Comparison of ENCODE assay signal across 8 cellular contexts in genomic region chr16:27315333-27316037, GRCh38. TPM values are rescaled to one million over a fixed set of nuclear protein-coding genes. Genes with fewer than 3 reads are reported as not detected.
DNase-seq lines count a peak whose midpoint lies in the region; ATAC-seq, FAIRE-seq and TF ChIP-seq lines count a peak whose summit lies in the region.

No MANE protein-coding gene starts in this region.

- DNase-seq in GM12864 (ENCODE audit: low read depth): no peak
- peak; percentile 45 for DNase-seq in SKM-1 treated with dmso at 0.1 percent for 144 hours (lab: John Stamatoyannopoulos, UW; ENCODE audit: unreplicated experiment)
- DNase-seq in K562 (ENCODE audit: extremely low read depth in 1 of 4, low spot score in 3 of 4): peak in 1 of 4 experiments; percentile 13
- peak; percentile 50 for DNase-seq in kidney tubule cell (ENCODE audit: low spot score)
- peak in 2 of 3 experiments; percentile 17 to 65 for DNase-seq in stimulated activated CD4-positive, alpha-beta T cell treated with anti-CD3 and anti-CD28 coated beads, TNF-alpha, amount 100 ng/mL, for 24 hours (ENCODE audit: low read depth in 3 of 3)

- BruUV-seq in K562 (replicated peaks; lab: Mats Ljungman, UMichigan): TSS peak; percentile 30

- CTCF ChIA-PET in K562 (lab: Yijun Ruan, JAX; ENCODE audit: low intra/inter-chr PET ratio): no interaction called here

- FAIRE-seq in K562 (lab: Jason Lieb, UNC): no peak

- intact Hi-C loops in K562 (cut with micrococcal nuclease): no loop called here

- 12% methylated on average over 9 of the region's 9 CpGs for WGBS in K562 (ENCODE audit: insufficient coverage, low coverage, missing lambda C conversion rate)

- no peak overlapping the region for H3K27ac ChIP-seq in K562 (ENCODE audit: extremely low read depth, low read depth, low read length)

- no peak overlapping the region for H3K9ac ChIP-seq in K562 (ENCODE audit: insufficient read depth in 1 of 2, low read depth in 2 of 2, low read length in 2 of 2)

- TF ChIP-seq POLR2A in K562 (conservative IDR thresholded peaks at IDR 0.05): no peak

- H3K36me3 ChIP-seq in K562 (ENCODE audit: control insufficient read depth, insufficient read depth, low read length): no peaks in the 10 kb centered on the region

- H3K4me1 ChIP-seq in K562 (replicated peaks in 1 of 2; ENCODE audit: control insufficient read depth in 2 of 2, insufficient read depth in 2 of 2, low read length in 2 of 2): peaks cover 4 to 14% of the 10 kb centered on the region in 2 experiments; a peak in 4 of 5 replicates

- no peak overlapping the region for H2AFZ ChIP-seq in K562 (ENCODE audit: low read depth, low read length)

- POLR2A ChIA-PET in K562 (lab: Yijun Ruan, JAX): no interaction called here

- no peak for TF ChIP-seq EP300 in K562 (IDR thresholded peaks at IDR 0.05; ENCODE audit: low read length)

- H4K20me1 ChIP-seq in K562 (replicated peaks; ENCODE audit: control insufficient read depth, insufficient read depth, low read length): peaks cover 7% of the 10 kb centered on the region; the same call in 1 of the 2 replicates

- H3K4me3 ChIP-seq in GM12864 (ENCODE audit: low read depth, low read length) (peak overlapping the region; percentile 91), K562 (no peak overlapping the region)

- in situ Hi-C loops in K562 (cut with MboI): no loop called here

- no peak for ATAC-seq in K562
- ATAC-seq in GM18909 (IDR thresholded peaks at IDR 0.05; ENCODE audit: poor library complexity, unreplicated experiment): no peak
- ATAC-seq in HG02623 (IDR thresholded peaks at IDR 0.05; ENCODE audit: unreplicated experiment): no peak
- ATAC-seq in GM19452 (IDR thresholded peaks at IDR 0.05; ENCODE audit: unreplicated experiment): no peak

- no peaks in the 10 kb centered on the region for H3K9me1 ChIP-seq in K562 (ENCODE audit: control insufficient read depth, insufficient read depth, low read length)

- no peak overlapping the region for H3K4me2 ChIP-seq in K562 (ENCODE audit: insufficient read depth, low read length)

- TF ChIP-seq CTCF in GM12864 (IDR thresholded peaks at IDR 0.05; ENCODE audit: low read depth, low read length, missing control alignments) (peak; percentile 25), K562 (IDR thresholded peaks at IDR 0.05 in 2 of 3, conservative IDR thresholded peaks at IDR 0.05 in 1 of 3; ENCODE audit: insufficient read depth in 2 of 3, low read depth in 1 of 3, low read length in 3 of 3) (no peak)

- no peak for TF ChIP-seq RAD21 in K562 (CRISPR knock-in tag; conservative IDR thresholded peaks at IDR 0.05 in 1 of 2, IDR thresholded peaks at IDR 0.05 in 1 of 2)

- peaks cover 17 to 54% of the 10 kb centered on the region in 2 experiments; a peak in 4 of 5 replicates for H3K27me3 ChIP-seq in K562 (ENCODE audit: control insufficient read depth in 2 of 2, insufficient read depth in 2 of 2, low read length in 2 of 2)

- H3K9me3 ChIP-seq in K562 (replicated peaks; ENCODE audit: control insufficient read depth, insufficient read depth, low read depth, low read length): no peaks in the 10 kb centered on the region

- H3K79me2 ChIP-seq in K562 (ENCODE audit: control insufficient read depth, insufficient read depth, low read length): no peaks in the 10 kb centered on the region

TF ChIP-seq in K562, 482 proteins besides CTCF, POLR2A, EP300 and RAD21:
- TF ChIP-seq ZNF76 (CRISPR knock-in tag; IDR thresholded peaks at IDR 0.05; ENCODE audit: borderline replicate concordance) (no peak), CEBPB (tag; IDR thresholded peaks at IDR 0.05) (peak; percentile 79), SNAPC5 (CRISPR knock-in tag; IDR thresholded peaks at IDR 0.05) (no peak), CBFA2T3 (IDR thresholded peaks at IDR 0.05) (peak; percentile 36; the same call in 1 of the 2 replicates), L3MBTL2 (IDR thresholded peaks at IDR 0.05) (no peak), ZNF316 (IDR thresholded peaks at IDR 0.05) (no peak)
TF ChIP-seq in K562: peak in this region for 2.

RNA-seq across cellular contexts. Expression of gene IL4R, which starts 1.7 kb away (rescaled TPM):
- 7.2 and 21.7 TPM in 2 replicates for total RNA-seq in K562 (2011; cell fraction: chromatin; rRNA removed; ENCODE audit: low replicate concordance)
- 11.1 and 17.7 TPM in 2 replicates for total RNA-seq in K562 (2011; cell fraction: nucleolus; rRNA removed)
- total RNA-seq in K562 (2011; cell fraction: nucleoplasm; rRNA removed): 10.4 and 11.7 TPM in 2 replicates
- 3.3 and 3.5 TPM in 2 replicates for total RNA-seq in K562 (2014; rRNA removed)
- 1.9 and 2.4 TPM in 2 replicates for total RNA-seq in K562 (2014; rRNA removed; fragmentation: Illumina TruSeq; extraction: Trizol)
- total RNA-seq in K562 (2015; rRNA removed; fragmentation: Illumina TruSeq; extraction: Trizol): 3.3 and 3.8 TPM in 2 replicates
- 5.2 and 5.5 TPM in 2 replicates for total RNA-seq in K562 (2021)
- 5.8 and 6.2 TPM in 2 replicates for polyA plus RNA-seq in K562 (2011; rRNA removed)
- polyA plus RNA-seq in K562 (2011; cell fraction: cytosol; rRNA removed): 6.4 and 8.7 TPM in 2 replicates
- 5.5 and 7.6 TPM in 2 replicates for polyA plus RNA-seq in K562 (2011; cell fraction: nucleus; rRNA removed)
- 4.9 and 5.9 TPM in 2 replicates for polyA plus RNA-seq in K562 (2012)
- 3.9 and 4.1 TPM in 2 replicates for polyA plus RNA-seq in K562 (2014; fragmentation: Illumina TruSeq; extraction: Trizol)
- polyA plus RNA-seq in K562 (2014; fragmentation: Nextera tagmentation; extraction: Ambion mirVana): under 1 TPM; 0.17 to 0.38 TPM
- polyA plus RNA-seq in K562 (2014; rRNA removed): 3.0 and 3.3 TPM in 2 replicates
- polyA minus RNA-seq in K562 (2011; rRNA and poly(A)+ RNA removed): 5.1 and 6.8 TPM in 2 replicates
- polyA minus RNA-seq in K562 (2011; cell fraction: cytosol; rRNA and poly(A)+ RNA removed): 3.2 and 7.3 TPM in 2 replicates
- 6.9 and 9.8 TPM in 2 replicates for polyA minus RNA-seq in K562 (2011; cell fraction: nucleus; rRNA and poly(A)+ RNA removed)

RNA-seq across cellular contexts. Expression of gene NSMCE1, which starts 46.9 kb away (rescaled TPM):
- total RNA-seq in K562 (2011; cell fraction: chromatin; rRNA removed; ENCODE audit: low replicate concordance): 22.3 and 37.0 TPM in 2 replicates
- total RNA-seq in K562 (2011; cell fraction: nucleolus; rRNA removed): 23.3 and 23.8 TPM in 2 replicates
- total RNA-seq in K562 (2011; cell fraction: nucleoplasm; rRNA removed): 19.3 and 24.7 TPM in 2 replicates
- total RNA-seq in K562 (2014; rRNA removed) (61.5 and 69.8 TPM in 2 replicates), K562 (2014; rRNA removed; fragmentation: Illumina TruSeq; extraction: Trizol) (50.6 and 57.1 TPM in 2 replicates), K562 (2015; rRNA removed; fragmentation: Illumina TruSeq; extraction: Trizol) (50.6 and 56.0 TPM in 2 replicates), K562 (2021) (59.5 and 68.2 TPM in 2 replicates)
- polyA plus RNA-seq in K562 (2011; rRNA removed) (48.6 and 52.1 TPM in 2 replicates), K562 (2014; fragmentation: Illumina TruSeq; extraction: Trizol) (77.9 and 79.2 TPM in 2 replicates), K562 (2014; fragmentation: Nextera tagmentation; extraction: Ambion mirVana) (100 to 1,000 TPM; 154 to 163 TPM), K562 (2014; rRNA removed) (61.6 and 63.5 TPM in 2 replicates)
- polyA plus RNA-seq in K562 (2011; cell fraction: cytosol; rRNA removed): 38.3 and 39.1 TPM in 2 replicates
- 18.3 and 19.4 TPM in 2 replicates for polyA plus RNA-seq in K562 (2011; cell fraction: nucleus; rRNA removed)
- 99.9 and 101 TPM in 2 replicates for polyA plus RNA-seq in K562 (2012)
- 39.9 and 49.7 TPM in 2 replicates for polyA minus RNA-seq in K562 (2011; rRNA and poly(A)+ RNA removed)
- polyA minus RNA-seq in K562 (2011; cell fraction: cytosol; rRNA and poly(A)+ RNA removed): 17.9 and 18.6 TPM in 2 replicates
- polyA minus RNA-seq in K562 (2011; cell fraction: nucleus; rRNA and poly(A)+ RNA removed): 7.3 and 15.7 TPM in 2 replicates
